8 cellular contexts compared by ENCODE assay signal in the genomic region with DNA sequence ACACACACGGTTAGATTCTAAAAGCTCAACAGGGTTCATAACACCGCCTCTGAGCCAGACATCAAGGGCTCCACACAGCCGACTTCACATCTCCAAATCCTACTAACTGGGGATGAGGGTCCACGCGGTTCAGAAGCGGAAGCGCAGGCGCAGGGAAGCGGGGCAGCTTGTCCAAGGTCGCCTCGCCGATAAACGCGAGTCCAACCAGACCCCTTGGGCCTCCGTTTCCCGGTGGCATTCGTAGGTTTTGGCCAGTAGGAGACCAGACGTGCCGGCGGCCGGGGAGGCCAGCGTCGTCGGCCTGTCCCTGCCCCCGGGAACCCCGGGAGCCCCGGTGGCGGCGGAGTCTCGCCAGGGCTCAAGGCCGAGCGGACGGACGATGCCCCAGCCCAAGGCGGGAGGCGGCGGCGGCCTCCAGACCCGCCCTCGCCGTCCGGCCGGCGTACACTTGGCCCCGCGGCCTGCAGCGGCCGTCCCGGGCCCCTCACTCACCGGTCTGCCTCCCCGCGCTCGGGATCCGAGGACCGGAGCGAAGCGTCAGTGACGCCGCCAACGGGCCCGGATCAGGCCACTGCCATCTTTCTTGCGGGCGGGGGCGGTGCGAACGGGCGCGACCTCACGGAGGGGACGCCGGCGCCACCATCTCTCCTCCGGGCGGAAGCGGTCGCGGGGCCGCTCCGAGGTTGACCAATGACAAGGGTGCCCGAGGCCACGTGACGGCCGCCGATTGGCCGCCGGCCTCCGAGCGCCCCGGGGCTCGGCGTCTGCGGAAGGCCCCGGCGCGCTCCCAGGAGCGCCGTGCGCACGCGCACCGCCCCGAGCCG. TPM values are rescaled to one million over a fixed set of nuclear protein-coding genes. Genes with fewer than 3 reads are reported as not detected.
DNase-seq lines count a peak whose midpoint lies in the region; ATAC-seq, FAIRE-seq and TF ChIP-seq lines count a peak whose summit lies in the region.

A gene with protein sequence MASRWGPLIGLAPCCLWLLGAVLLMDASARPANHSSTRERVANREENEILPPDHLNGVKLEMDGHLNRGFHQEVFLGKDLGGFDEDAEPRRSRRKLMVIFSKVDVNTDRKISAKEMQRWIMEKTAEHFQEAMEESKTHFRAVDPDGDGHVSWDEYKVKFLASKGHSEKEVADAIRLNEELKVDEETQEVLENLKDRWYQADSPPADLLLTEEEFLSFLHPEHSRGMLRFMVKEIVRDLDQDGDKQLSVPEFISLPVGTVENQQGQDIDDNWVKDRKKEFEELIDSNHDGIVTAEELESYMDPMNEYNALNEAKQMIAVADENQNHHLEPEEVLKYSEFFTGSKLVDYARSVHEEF (minus strand): TSS at position 602 of the 824 bp plus-strand sequence. CDS start 3,229 bp downstream, outside the sequence.

- H3K4me3 ChIP-seq in pancreas, result peak within 1 kb of the TSS; percentile 91 to 100 (median 98)
- peak within 1 kb of the TSS; percentile 85 to 98 (median 96) for H3K4me3 ChIP-seq in thyroid gland (replicated peaks in 1 of 3)

- DNase-seq in GM12892 (ENCODE audit: insufficient read length), result peak; percentile 100
- peak; percentile 94 for DNase-seq in NCI-H1436 (lab: John Stamatoyannopoulos, UW)
- peak; percentile 96 for DNase-seq in SW480 (ENCODE audit: low spot score)
- DNase-seq in activated naive CD8-positive, alpha-beta T cell treated with anti-CD3 and anti-CD28 coated beads, Interleukin-2, amount 50 U/mL, for 24 hours, result peak; percentile 98
- peak; percentile 99 for DNase-seq in Right ventricle myocardium superior
- peak; percentile 96 to 99 (median 98) for DNase-seq in pancreas
- peak; percentile 97 for DNase-seq in thyroid gland

- intact Hi-C loops in Right ventricle myocardium superior (cut with DNase I) (loop anchor here (5.0 kb wide), 1 partner anchor 109 kb away; no protein-coding TSS in a partner anchor), pancreas (cut with DNase I) (no loop called here), thyroid gland (cut with DNase I) (no loop called here)

- TF ChIP-seq POLR2A in GM12892 (IDR thresholded peaks at IDR 0.05; ENCODE audit: low read depth, low read length) (peak; percentile 90), thyroid gland (IDR thresholded peaks at IDR 0.05) (peak in 1 of 2 donors; percentile 64)

- H3K4me3 Mint-ChIP-seq in activated naive CD8-positive, alpha-beta T cell treated with anti-CD3 and anti-CD28 coated beads, Interleukin-2, amount 50 U/mL, for 24 hours, result peak within 1 kb of the TSS; percentile 89

- H3K36me3 Mint-ChIP-seq in activated naive CD8-positive, alpha-beta T cell treated with anti-CD3 and anti-CD28 coated beads, Interleukin-2, amount 50 U/mL, for 24 hours (ENCODE audit: low read depth), result peaks cover 28% of the 10 kb centered on the region

- WGBS in pancreas, 2 donors, result 0% methylated on average over 84 to 103 of the region's 103 CpGs
- whole genome bisulfite sequencing in thyroid gland, 2 donors, result 0 to 1% methylated on average over 7 to 26 of the region's 103 CpGs

- TF ChIP-seq CTCF in pancreas (IDR thresholded peaks at IDR 0.05) (no peak), thyroid gland (IDR thresholded peaks at IDR 0.05) (no peak)

- peak within 1 kb of the TSS; percentile 84 for H3K27ac Mint-ChIP-seq in activated naive CD8-positive, alpha-beta T cell treated with anti-CD3 and anti-CD28 coated beads, Interleukin-2, amount 50 U/mL, for 24 hours

- peak; percentile 98 for FAIRE-seq in GM12892 (lab: Jason Lieb, UNC)
- FAIRE-seq in pancreas (lab: Jason Lieb, UNC), result no peak

- peaks cover 0 to 22% (median 9%) of the 10 kb centered on the region in 3 donors for H3K4me1 ChIP-seq in pancreas
- H3K4me1 ChIP-seq in thyroid gland, result peaks cover 12 to 29% of the 10 kb centered on the region in 2 donors

- no peaks in the 10 kb centered on the region for H3K9me3 Mint-ChIP-seq in activated naive CD8-positive, alpha-beta T cell treated with anti-CD3 and anti-CD28 coated beads, Interleukin-2, amount 50 U/mL, for 24 hours

- H3K4me1 Mint-ChIP-seq in activated naive CD8-positive, alpha-beta T cell treated with anti-CD3 and anti-CD28 coated beads, Interleukin-2, amount 50 U/mL, for 24 hours, result peaks cover 35% of the 10 kb centered on the region

- H3K27me3 ChIP-seq in pancreas (no peaks in the 10 kb centered on the region), thyroid gland (no peaks in the 10 kb centered on the region)

- H3K36me3 ChIP-seq in pancreas (peaks cover 0 to 11% (median 2%) of the 10 kb centered on the region in 3 donors), thyroid gland (peaks cover 16 to 20% of the 10 kb centered on the region in 2 donors)

- no peaks in the 10 kb centered on the region for H3K9me3 ChIP-seq in pancreas
- no peaks in the 10 kb centered on the region for H3K9me3 ChIP-seq in thyroid gland

- ATAC-seq in HG02840 (IDR thresholded peaks at IDR 0.05; ENCODE audit: low FRiP score, unreplicated experiment) (peak; percentile 91), Right ventricle myocardium superior (ENCODE audit: poor library complexity) (peak; percentile 98), pancreas (peak; percentile 97 to 98 (median 97))
- peak; percentile 92 for ATAC-seq in activated naive CD8-positive, alpha-beta T cell treated with anti-CD3 and anti-CD28 coated beads, Interleukin-2, amount 50 U/mL, for 24 hours

- H3K27me3 Mint-ChIP-seq in activated naive CD8-positive, alpha-beta T cell treated with anti-CD3 and anti-CD28 coated beads, Interleukin-2, amount 50 U/mL, for 24 hours, result no peaks in the 10 kb centered on the region

- H3K27ac ChIP-seq in pancreas, result peak within 1 kb of the TSS; percentile 64 to 82 (median 80)
- peak within 1 kb of the TSS; percentile 48 to 80 (median 73) for H3K27ac ChIP-seq in thyroid gland

RNA-seq across cellular contexts. Expression of the gene that starts here (rescaled TPM):
- 32.3 TPM for polyA plus RNA-seq in GM12892 (2012; ENCODE audit: missing spikeins)
- total RNA-seq in Right ventricle myocardium superior, result 110 TPM
- 10 to 100 TPM; 68.3 to 99.4 (median 74.2) TPM for total RNA-seq in pancreas
- 10 to 100 TPM; 74.0 to 96.6 TPM for polyA plus RNA-seq in pancreas
- total RNA-seq in thyroid gland, result 100 to 1,000 TPM; 109 to 144 (median 138) TPM

Comparison
In these comparisons a context has a peak if more than half of its experiments do, and no peak if none do; other contexts are left out.
1. Peak in every context shown above with its lines: DNase-seq, ATAC-seq, H3K4me3 ChIP-seq and H3K27ac ChIP-seq.